ENCODE assay signal across 27 cellular contexts in genomic region chr3:194913281-194913680, GRCh38.
DNase-seq lines count a peak whose midpoint lies in the region; ATAC-seq, FAIRE-seq and TF ChIP-seq lines count a peak whose summit lies in the region.
"Had no signal": no experiment of that assay in that cellular context is flagged by ENCODE, and none has a peak within 500 bp of the region (broad histone marks: within the 10 kb centered on the region; RNA-seq: fewer than 3 reads in every experiment).

No MANE protein-coding gene starts in this region.

- intact Hi-C loops in activated CD4-positive, alpha-beta T cell treated with anti-CD3 and anti-CD28 coated beads, Interleukin-2, amount 10 ng/mL, durations not matched to agents 24 days and 14 days (cut with micrococcal nuclease) = no loop called here
- intact Hi-C loops in activated CD4-positive, alpha-beta T cell treated with anti-CD3 and anti-CD28 coated beads for 36 hours (cut with DNase I, micrococcal nuclease) = no loop called here
- intact Hi-C loops in left colon (cut with DNase I, micrococcal nuclease) = no loop called here

- no peaks in the 10 kb centered on the region for H4K20me1 ChIP-seq in osteoblast (ENCODE audit: insufficient read depth, low read length)
- H4K20me1 ChIP-seq: BLaER1 treated with 17β-estradiol and CSF1 and Interleukin-3, amounts not matched to agents 10 nM and 100 nM had no signal

- H3K27ac ChIP-seq in small intestine (ENCODE audit: low read depth in 1 of 2, low read length in 1 of 2) (no peak overlapping the region), suprapubic skin (no peak overlapping the region), osteoblast (ENCODE audit: low read depth, low read length) (no peak overlapping the region)
- H3K27ac ChIP-seq: 22Rv1; A549; BLaER1 treated with 17β-estradiol and CSF1 and Interleukin-3, amounts not matched to agents 10 nM and 100 nM; C4-2B had no signal

- no peak overlapping the region for H2AFZ ChIP-seq in osteoblast (ENCODE audit: low read length)

- H3K4me3 ChIP-seq in small intestine (ENCODE audit: low read depth in 1 of 2, low read length in 2 of 2) (no peak overlapping the region), suprapubic skin (no peak overlapping the region), osteoblast (ENCODE audit: insufficient read depth, low read length) (no peak overlapping the region)
- H3K4me3 ChIP-seq: A549; BLaER1 treated with 17β-estradiol and CSF1 and Interleukin-3, amounts not matched to agents 10 nM and 100 nM; GM12878 had no signal

- TF ChIP-seq EP300 in suprapubic skin (IDR thresholded peaks at IDR 0.05) = no peak

- H3K27me3 ChIP-seq in small intestine (ENCODE audit: control insufficient read depth in 2 of 2, insufficient read depth in 2 of 2, low read length in 2 of 2) = no peaks in the 10 kb centered on the region
- no peaks in the 10 kb centered on the region for H3K27me3 ChIP-seq in suprapubic skin
- peaks cover 13% of the 10 kb centered on the region for H3K27me3 ChIP-seq in osteoblast (ENCODE audit: insufficient read depth, low read length)
- H3K27me3 ChIP-seq: BLaER1 treated with 17β-estradiol and CSF1 and Interleukin-3, amounts not matched to agents 10 nM and 100 nM had no signal

- H3K79me2 ChIP-seq in osteoblast (ENCODE audit: insufficient read depth, low read length) = no peaks in the 10 kb centered on the region

- TF ChIP-seq CTCF in suprapubic skin (IDR thresholded peaks at IDR 0.05) (no peak), osteoblast (IDR thresholded peaks at IDR 0.05; ENCODE audit: extremely low read depth, low read depth, low read length) (no peak)

- 27 to 66% (median 31%) methylated on average over 5 of the region's 5 CpGs for WGBS in small intestine, 3 donors
- 79% methylated on average over 5 of the region's 5 CpGs for WGBS in suprapubic skin

- CTCF ChIA-PET in activated CD4-positive, alpha-beta T cell treated with anti-CD3 and anti-CD28 coated beads for 36 hours (lab: Charles Lee) = no interaction called here

- no peaks in the 10 kb centered on the region for H3K9me3 Mint-ChIP-seq in activated CD4-positive, alpha-beta T cell treated with anti-CD3 and anti-CD28 coated beads, Interleukin-2, amount 10 ng/mL, durations not matched to agents 24 days and 14 days
- H3K9me3 Mint-ChIP-seq in activated CD4-positive, alpha-beta T cell treated with anti-CD3 and anti-CD28 coated beads for 36 hours (ENCODE audit: low read depth) = peaks cover 3% of the 10 kb centered on the region

- H3K9me3 ChIP-seq in small intestine (ENCODE audit: control insufficient read depth, low read depth) (no peaks in the 10 kb centered on the region), suprapubic skin (no peaks in the 10 kb centered on the region), osteoblast (ENCODE audit: low read depth, low read length) (no peaks in the 10 kb centered on the region)
- H3K9me3 ChIP-seq: A549 had no signal

- no peak for TF ChIP-seq POLR2A in suprapubic skin (IDR thresholded peaks at IDR 0.05)

- H3K4me1 ChIP-seq in small intestine (ENCODE audit: control insufficient read depth in 2 of 2, insufficient read depth in 1 of 2, low read depth in 1 of 2, low read length in 1 of 2) = peaks cover 0 to 5% of the 10 kb centered on the region in 2 donors
- no peaks in the 10 kb centered on the region for H3K4me1 ChIP-seq in suprapubic skin
- no peaks in the 10 kb centered on the region for H3K4me1 ChIP-seq in osteoblast (ENCODE audit: insufficient read depth, low read length)
- H3K4me1 ChIP-seq: A549 had no signal

- no peak overlapping the region for H3K27ac Mint-ChIP-seq in activated CD4-positive, alpha-beta T cell treated with anti-CD3 and anti-CD28 coated beads, Interleukin-2, amount 10 ng/mL, durations not matched to agents 24 days and 14 days
- H3K27ac Mint-ChIP-seq in activated CD4-positive, alpha-beta T cell treated with anti-CD3 and anti-CD28 coated beads for 36 hours = no peak overlapping the region
- H3K27ac Mint-ChIP-seq: B cell; CD4-positive, alpha-beta memory T cell; CD4-positive, CD25-positive, alpha-beta regulatory T cell had no signal

- DNase-seq in activated CD4-positive, alpha-beta T cell treated with anti-CD3 and anti-CD28 coated beads, Interleukin-2, amount 10 ng/mL, durations not matched to agents 24 days and 14 days = peak; percentile 31
- no peak for DNase-seq in activated CD4-positive, alpha-beta T cell treated with anti-CD3 and anti-CD28 coated beads for 36 hours
- DNase-seq in left colon (no peak), small intestine (peak; percentile 84), suprapubic skin (ENCODE audit: low spot score in 2 of 2) (no peak), osteoblast (ENCODE audit: insufficient read length, low spot score, missing footprints) (no peak), NCI-H146 treated with DMSO at 0.1 percent for 48 hours (lab: John Stamatoyannopoulos, UW; ENCODE audit: unreplicated experiment) (no peak)
- DNase-seq: AML-193; CD4-positive, alpha-beta memory T cell; CD4-positive, CD25-positive, alpha-beta regulatory T cell; CD8-positive, alpha-beta memory T cell; COR-L47; DMS 273 treated with DMSO at 0.1 percent for 48 hours; DMS153; DMS53; DMS79; DND-41; EL; GDM1 had no signal

- H3K27me3 Mint-ChIP-seq in activated CD4-positive, alpha-beta T cell treated with anti-CD3 and anti-CD28 coated beads, Interleukin-2, amount 10 ng/mL, durations not matched to agents 24 days and 14 days = peaks cover 20% of the 10 kb centered on the region
- H3K27me3 Mint-ChIP-seq in activated CD4-positive, alpha-beta T cell treated with anti-CD3 and anti-CD28 coated beads for 36 hours = peaks cover 21% of the 10 kb centered on the region

- ATAC-seq in activated CD4-positive, alpha-beta T cell treated with anti-CD3 and anti-CD28 coated beads for 36 hours = no peak
- ATAC-seq in left colon = peak; percentile 70
- ATAC-seq: A549, GM12878 had no signal

- no peak overlapping the region for H3K4me2 ChIP-seq in osteoblast (ENCODE audit: insufficient read depth, low read length)
- H3K4me2 ChIP-seq: A549; BLaER1 treated with 17β-estradiol and CSF1 and Interleukin-3, amounts not matched to agents 10 nM and 100 nM had no signal

- no peak overlapping the region for H3K4me3 Mint-ChIP-seq in activated CD4-positive, alpha-beta T cell treated with anti-CD3 and anti-CD28 coated beads, Interleukin-2, amount 10 ng/mL, durations not matched to agents 24 days and 14 days
- H3K4me3 Mint-ChIP-seq in activated CD4-positive, alpha-beta T cell treated with anti-CD3 and anti-CD28 coated beads for 36 hours = no peak overlapping the region
- H3K4me3 Mint-ChIP-seq: B cell; CD4-positive, alpha-beta memory T cell; CD4-positive, CD25-positive, alpha-beta regulatory T cell; CD8-positive, alpha-beta memory T cell had no signal

- no peak for FAIRE-seq in small intestine (lab: Jason Lieb, UNC)
- FAIRE-seq: A549, GM12878, GM12892, GM18507 had no signal

- no peaks in the 10 kb centered on the region for H3K36me3 Mint-ChIP-seq in activated CD4-positive, alpha-beta T cell treated with anti-CD3 and anti-CD28 coated beads, Interleukin-2, amount 10 ng/mL, durations not matched to agents 24 days and 14 days (ENCODE audit: low read depth)
- no peaks in the 10 kb centered on the region for H3K36me3 Mint-ChIP-seq in activated CD4-positive, alpha-beta T cell treated with anti-CD3 and anti-CD28 coated beads for 36 hours (ENCODE audit: low read depth)
- H3K36me3 Mint-ChIP-seq: CD4-positive, alpha-beta memory T cell; CD4-positive, CD25-positive, alpha-beta regulatory T cell; CD8-positive, alpha-beta memory T cell had no signal

- H3K4me1 Mint-ChIP-seq in activated CD4-positive, alpha-beta T cell treated with anti-CD3 and anti-CD28 coated beads, Interleukin-2, amount 10 ng/mL, durations not matched to agents 24 days and 14 days = no peaks in the 10 kb centered on the region
- H3K4me1 Mint-ChIP-seq in activated CD4-positive, alpha-beta T cell treated with anti-CD3 and anti-CD28 coated beads for 36 hours = no peaks in the 10 kb centered on the region
- H3K4me1 Mint-ChIP-seq: CD4-positive, alpha-beta memory T cell; CD4-positive, CD25-positive, alpha-beta regulatory T cell; CD8-positive, alpha-beta memory T cell had no signal

- H3K36me3 ChIP-seq in small intestine (ENCODE audit: control insufficient read depth in 2 of 2, insufficient read depth in 2 of 2, low read length in 2 of 2) = no peaks in the 10 kb centered on the region
- H3K36me3 ChIP-seq in suprapubic skin = no peaks in the 10 kb centered on the region
- no peaks in the 10 kb centered on the region for H3K36me3 ChIP-seq in osteoblast (ENCODE audit: insufficient read depth, low read length)
- H3K36me3 ChIP-seq: BLaER1 treated with 17β-estradiol and CSF1 and Interleukin-3, amounts not matched to agents 10 nM and 100 nM had no signal

- POLR2A ChIA-PET in activated CD4-positive, alpha-beta T cell treated with anti-CD3 and anti-CD28 coated beads for 36 hours (lab: Charles Lee) = no interaction called here

Comparison
In these comparisons a context has a peak if more than half of its experiments do, and no peak if none do; other contexts are left out.
1. DNase-seq: peak in activated CD4-positive, alpha-beta T cell treated with anti-CD3 and anti-CD28 coated beads, Interleukin-2, amount 10 ng/mL, durations not matched to agents 24 days and 14 days (single experiment) and small intestine (single experiment); none in activated CD4-positive, alpha-beta T cell treated with anti-CD3 and anti-CD28 coated beads for 36 hours (single experiment), left colon (0 of 2), suprapubic skin (0 of 2), osteoblast (single experiment) and NCI-H146 treated with DMSO at 0.1 percent for 48 hours (single experiment).